ENCODE assay signal across 18 cellular contexts in genomic region chr17:39706383-39706782, GRCh38. TPM values are rescaled to one million over a fixed set of nuclear protein-coding genes. Genes with fewer than 3 reads are reported as not detected.
DNase-seq lines count a peak whose midpoint lies in the region; ATAC-seq and TF ChIP-seq lines count a peak whose summit lies in the region.
"Had no signal": no experiment of that assay in that cellular context is flagged by ENCODE, and none has a peak within 500 bp of the region (broad histone marks: within the 10 kb centered on the region; RNA-seq: fewer than 3 reads in every experiment).

No MANE protein-coding gene starts in this region.

- peak overlapping the region in 1 of 2 donors; percentile 41 for H3K9ac ChIP-seq in duodenal mucosa (ENCODE audit: low read depth in 1 of 2, low read length in 2 of 2)

- TF ChIP-seq POLR2A in tibial nerve (IDR thresholded peaks at IDR 0.05) = no peak

- no peak for DNase-seq in activated CD4-positive, alpha-beta T cell treated with anti-CD3 and anti-CD28 coated beads, Interleukin-2, amount 10 ng/mL, durations not matched to agents 7 days and 5 days
- no peak for DNase-seq in activated CD4-positive, alpha-beta T cell treated with anti-CD3 and anti-CD28 coated beads for 1 hour
- DNase-seq in mucosa of descending colon (no peak), tibial nerve (ENCODE audit: low spot score in 2 of 2) (no peak), COR-L47 (lab: John Stamatoyannopoulos, UW) (no peak), SW 1271 (lab: John Stamatoyannopoulos, UW) (no peak), ACHN (no peak)
- DNase-seq: 8988T; activated T-cell treated with anti-CD3 and anti-CD28 coated beads, Interleukin-2, amount 50 U/mL, for 48 hours; NCI-H187; NCI-H446 treated with DMSO at 0.1 percent for 48 hours; T1000 had no signal

- H3K4me1 Mint-ChIP-seq in activated CD4-positive, alpha-beta T cell treated with anti-CD3 and anti-CD28 coated beads, Interleukin-2, amount 10 ng/mL, durations not matched to agents 7 days and 5 days = peaks cover 28% of the 10 kb centered on the region

- peak in 1 of 2 donors; percentile 64 for TF ChIP-seq EP300 in tibial nerve (IDR thresholded peaks at IDR 0.05)

- H3K36me3 Mint-ChIP-seq in activated CD4-positive, alpha-beta T cell treated with anti-CD3 and anti-CD28 coated beads, Interleukin-2, amount 10 ng/mL, durations not matched to agents 7 days and 5 days (ENCODE audit: low read depth) = no peaks in the 10 kb centered on the region
- H3K36me3 Mint-ChIP-seq: CD4-positive, CD25-positive, alpha-beta regulatory T cell had no signal

- WGBS in tibial nerve, 2 donors = 39 to 40% methylated on average over 8 of the region's 8 CpGs

- POLR2A ChIA-PET in activated CD4-positive, alpha-beta T cell treated with anti-CD3 and anti-CD28 coated beads, Interleukin-2, amount 10 ng/mL, durations not matched to agents 7 days and 5 days (lab: Charles Lee) = no interaction called here

- no peaks in the 10 kb centered on the region for H3K9me3 ChIP-seq in duodenal mucosa (ENCODE audit: control insufficient read depth in 1 of 2, low read length in 2 of 2)
- H3K9me3 ChIP-seq in mucosa of descending colon = no peaks in the 10 kb centered on the region
- H3K9me3 ChIP-seq in tibial nerve = no peaks in the 10 kb centered on the region
- H3K9me3 ChIP-seq: SJSA1 had no signal

- no peak overlapping the region for H3K4me3 Mint-ChIP-seq in activated CD4-positive, alpha-beta T cell treated with anti-CD3 and anti-CD28 coated beads, Interleukin-2, amount 10 ng/mL, durations not matched to agents 7 days and 5 days

- no peaks in the 10 kb centered on the region for H3K9me3 Mint-ChIP-seq in activated CD4-positive, alpha-beta T cell treated with anti-CD3 and anti-CD28 coated beads, Interleukin-2, amount 10 ng/mL, durations not matched to agents 7 days and 5 days

- intact Hi-C loops in mucosa of descending colon (cut with DNase I, micrococcal nuclease) = no loop called here

- H3K27ac ChIP-seq in duodenal mucosa (ENCODE audit: low read depth, low read length) (peak overlapping the region; percentile 88), tibial nerve (peak overlapping the region in 3 of 4 donors; percentile 81 to 97 (median 97))
- H3K27ac ChIP-seq: SJSA1 had no signal

- peaks cover 58% of the 10 kb centered on the region in 2 donors for H3K4me1 ChIP-seq in duodenal mucosa (ENCODE audit: control insufficient read depth in 1 of 2, insufficient read depth in 2 of 2, low read length in 2 of 2)
- H3K4me1 ChIP-seq in mucosa of descending colon (ENCODE audit: low read depth) = peaks cover 60% of the 10 kb centered on the region
- peaks cover 0 to 84% (median 55%) of the 10 kb centered on the region in 4 donors for H3K4me1 ChIP-seq in tibial nerve

- peak overlapping the region; percentile 64 for H3K27ac Mint-ChIP-seq in activated CD4-positive, alpha-beta T cell treated with anti-CD3 and anti-CD28 coated beads, Interleukin-2, amount 10 ng/mL, durations not matched to agents 7 days and 5 days

- in situ Hi-C loops in ACHN (cut with HindIII; ENCODE audit: low pct_ligation_motif_present, low pct_unique_long_range_greater_than_20kb, low sequenced_read_pairs) = no loop called here

- H3K36me3 ChIP-seq in duodenal mucosa (ENCODE audit: control insufficient read depth in 1 of 2, insufficient read depth in 2 of 2, low read length in 2 of 2) = peaks cover 25 to 42% of the 10 kb centered on the region in 2 donors
- H3K36me3 ChIP-seq in mucosa of descending colon (ENCODE audit: low read depth) = no peaks in the 10 kb centered on the region
- peaks cover 0 to 46% (median 7%) of the 10 kb centered on the region in 3 donors for H3K36me3 ChIP-seq in tibial nerve

- TF ChIP-seq CTCF in mucosa of descending colon (IDR thresholded peaks at IDR 0.05) (no peak), tibial nerve (IDR thresholded peaks at IDR 0.05) (no peak)

- peaks cover 20% of the 10 kb centered on the region for H3K27me3 Mint-ChIP-seq in activated CD4-positive, alpha-beta T cell treated with anti-CD3 and anti-CD28 coated beads, Interleukin-2, amount 10 ng/mL, durations not matched to agents 7 days and 5 days

- peak; percentile 6 for ATAC-seq in mucosa of descending colon

- H3K4me3 ChIP-seq in duodenal mucosa (ENCODE audit: low read depth in 1 of 2, low read length in 2 of 2) (peak overlapping the region; percentile 25 to 50), mucosa of descending colon (no peak overlapping the region), tibial nerve (peak overlapping the region in 1 of 4 donors; percentile 1)
- H3K4me3 ChIP-seq: SJSA1 had no signal

- no peaks in the 10 kb centered on the region for H3K27me3 ChIP-seq in duodenal mucosa (ENCODE audit: control insufficient read depth in 1 of 2, insufficient read depth in 2 of 2, low read length in 2 of 2)
- no peaks in the 10 kb centered on the region for H3K27me3 ChIP-seq in tibial nerve
- H3K27me3 ChIP-seq: SJSA1 had no signal

- CTCF ChIA-PET in activated CD4-positive, alpha-beta T cell treated with anti-CD3 and anti-CD28 coated beads, Interleukin-2, amount 10 ng/mL, durations not matched to agents 7 days and 5 days (lab: Charles Lee) = no interaction called here

RNA-seq across cellular contexts. Expression of gene ERBB2, which starts 6.5 kb away (rescaled TPM):
- total RNA-seq in activated CD4-positive, alpha-beta T cell treated with anti-CD3 and anti-CD28 coated beads, Interleukin-2, amount 10 ng/mL, durations not matched to agents 7 days and 5 days = 1 to 10 TPM; 4.5 to 4.6 TPM
- total RNA-seq in mucosa of descending colon (100 to 1,000 TPM; 104 to 284 (median 161) TPM), tibial nerve (100 to 1,000 TPM; 101 to 131 (median 114) TPM)

RNA-seq across cellular contexts. Expression of gene PGAP3, which starts 18.5 kb away (rescaled TPM):
- 10 to 100 TPM; 27.0 to 30.6 TPM for total RNA-seq in activated CD4-positive, alpha-beta T cell treated with anti-CD3 and anti-CD28 coated beads, Interleukin-2, amount 10 ng/mL, durations not matched to agents 7 days and 5 days
- total RNA-seq in mucosa of descending colon (10 to 100 TPM; 27.7 to 74.6 (median 47.9) TPM), tibial nerve (10 to 100 TPM; 10.9 to 16.5 (median 15.1) TPM)

RNA-seq across cellular contexts. Expression of gene MIEN1, which starts 23.9 kb away (rescaled TPM):
- total RNA-seq in activated CD4-positive, alpha-beta T cell treated with anti-CD3 and anti-CD28 coated beads, Interleukin-2, amount 10 ng/mL, durations not matched to agents 7 days and 5 days = 10 to 100 TPM; 49.7 to 50.2 TPM
- 10 to 100 TPM; 63.2 to 84.3 (median 67.1) TPM for total RNA-seq in mucosa of descending colon
- 10 to 100 TPM; 29.8 to 65.3 (median 43.5) TPM for total RNA-seq in tibial nerve

RNA-seq across cellular contexts. Expression of gene GRB7, which starts 31.4 kb away (rescaled TPM):
- total RNA-seq in activated CD4-positive, alpha-beta T cell treated with anti-CD3 and anti-CD28 coated beads, Interleukin-2, amount 10 ng/mL, durations not matched to agents 7 days and 5 days = under 1 TPM; 0.69 to 0.81 TPM
- total RNA-seq in mucosa of descending colon (10 to 100 TPM; 13.6 to 49.0 (median 28.0) TPM), tibial nerve (under 1 TPM in 3 of 4 donors, not detected in 1; 0.21 to 0.39 (median 0.30) TPM)
- total RNA-seq: CD4-positive, CD25-positive, alpha-beta regulatory T cell; chondrocyte; mononuclear cell; SJSA1 had no signal

RNA-seq across cellular contexts. Expression of gene PNMT, which starts 38.1 kb away (rescaled TPM):
- under 1 TPM in 1 of 2 experiments, not detected in 1; 0.19 TPM for total RNA-seq in activated CD4-positive, alpha-beta T cell treated with anti-CD3 and anti-CD28 coated beads, Interleukin-2, amount 10 ng/mL, durations not matched to agents 7 days and 5 days
- total RNA-seq in mucosa of descending colon = 1 to 10 TPM in 2 of 3 donors, under 1 TPM in 1; 0.23 to 2.0 (median 1.5) TPM
- total RNA-seq in tibial nerve = 10 to 100 TPM in 3 of 4 donors, 1 to 10 TPM in 1; 2.4 to 19.6 (median 12.4) TPM
- total RNA-seq: Daoy, mononuclear cell, SJSA1 had no signal

Comparison
In these comparisons a context has a peak if more than half of its experiments do, and no peak if none do; other contexts are left out.
1. RNA of gene ERBB2, which starts 6.5 kb away (total RNA-seq): 104 to 284 TPM in mucosa of descending colon and 101 to 131 TPM in tibial nerve; 4.5 to 4.6 TPM in activated CD4-positive, alpha-beta T cell treated with anti-CD3 and anti-CD28 coated beads, Interleukin-2, amount 10 ng/mL, durations not matched to agents 7 days and 5 days; every median in the first group is over 10 times any median in the second.